Comparison of ENCODE assay signal across 16 cellular contexts in the genomic region with DNA sequence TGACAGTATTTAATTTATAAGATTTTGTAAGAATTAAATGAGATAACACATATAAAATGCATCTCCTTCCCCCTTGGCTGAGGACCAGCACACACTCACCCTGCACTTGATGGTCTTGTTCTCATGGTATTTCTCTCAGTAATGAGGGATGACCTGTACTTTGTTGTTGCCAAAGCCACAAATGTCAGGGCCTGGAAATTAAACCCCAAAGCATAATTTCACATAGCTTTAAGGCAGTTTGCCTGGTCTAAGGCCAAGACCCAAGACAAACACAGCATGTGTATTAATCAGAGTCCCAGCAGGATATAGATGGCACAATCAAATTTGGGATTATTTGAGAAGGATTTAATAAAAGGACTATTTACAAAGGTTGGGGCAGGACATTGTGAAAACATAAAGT. TPM values are rescaled to one million over a fixed set of nuclear protein-coding genes. Genes with fewer than 3 reads are reported as not detected.
DNase-seq lines count a peak whose midpoint lies in the region; ATAC-seq and TF ChIP-seq lines count a peak whose summit lies in the region.
"Had no signal": no experiment of that assay in that cellular context is flagged by ENCODE, and none has a peak within 500 bp of the region (broad histone marks: within the 10 kb centered on the region; RNA-seq: fewer than 3 reads in every experiment).

No MANE protein-coding gene starts in this region.

- no peak overlapping the region for H3K9ac ChIP-seq in fibroblast of lung (ENCODE audit: insufficient read depth, low read length)
- H3K9ac ChIP-seq: KMS-11 had no signal

- no peaks in the 10 kb centered on the region for H3K79me2 ChIP-seq in fibroblast of lung (ENCODE audit: control insufficient read depth, insufficient read depth, low read length)

- intact Hi-C loops in tibial artery (cut with DNase I; ENCODE audit: low total_unique reads): no loop called here

- H3K9me3 ChIP-seq in fibroblast of lung (ENCODE audit: control insufficient read depth, insufficient read depth, low read depth, low read length) (no peaks in the 10 kb centered on the region), tibial artery (no peaks in the 10 kb centered on the region)

- DNase-seq in SIG-M5 treated with dmso at 0.1 percent for 504 hours (lab: John Stamatoyannopoulos, UW; ENCODE audit: unreplicated experiment) (peak; percentile 25), SIG-M5 (lab: John Stamatoyannopoulos, UW) (no peak), SK-MEL-5 (ENCODE audit: low read depth, low spot score) (peak; percentile 26), fibroblast of lung (ENCODE audit: low read depth in 2 of 2) (peak; percentile 84 to 96), tibial artery (peak in 1 of 2 donors; percentile 57), NCI-H748 (lab: John Stamatoyannopoulos, UW; ENCODE audit: unreplicated experiment) (no peak), GM20000 (ENCODE audit: low spot score) (no peak)
- DNase-seq: activated CD8-positive, alpha-beta T cell treated with anti-CD3 and anti-CD28 coated beads, Interleukin-2, amount 10 ng/mL, durations not matched to agents 7 days and 5 days; activated naive CD8-positive, alpha-beta T cell treated with anti-CD3 and anti-CD28 coated beads for 36 hours; H7; immature natural killer cell; natural killer cell; NCI-H748 treated with DMSO at 0.1 percent for 48 hours; T-helper 1 cell had no signal

- no peak overlapping the region for H2AFZ ChIP-seq in fibroblast of lung (ENCODE audit: low read length)

- no peaks in the 10 kb centered on the region for H3K36me3 ChIP-seq in fibroblast of lung (ENCODE audit: control insufficient read depth, insufficient read depth, low read length)
- no peaks in the 10 kb centered on the region for H3K36me3 ChIP-seq in tibial artery

- H3K27ac ChIP-seq in fibroblast of lung (ENCODE audit: insufficient read depth, low read length): no peak overlapping the region
- peak overlapping the region; percentile 35 to 59 for H3K27ac ChIP-seq in tibial artery
- H3K27ac ChIP-seq: KMS-11 had no signal

- peaks cover 5% of the 10 kb centered on the region for H3K4me1 ChIP-seq in fibroblast of lung (ENCODE audit: control insufficient read depth, extremely low read depth, insufficient read depth, low read length)
- peaks cover 0 to 73% (median 43%) of the 10 kb centered on the region in 4 donors for H3K4me1 ChIP-seq in tibial artery

- H3K27me3 ChIP-seq in fibroblast of lung (ENCODE audit: control insufficient read depth, insufficient read depth, low read length) (no peaks in the 10 kb centered on the region), tibial artery (no peaks in the 10 kb centered on the region)

- peak overlapping the region; percentile 15 for H3K4me2 ChIP-seq in fibroblast of lung (ENCODE audit: extremely low read depth, insufficient read depth, low read length)
- H3K4me2 ChIP-seq: KMS-11 had no signal

- in situ Hi-C loops in SK-MEL-5 (cut with HindIII; ENCODE audit: low pct_unique_long_range_greater_than_20kb, low sequenced_read_pairs): no loop called here

- H3K4me3 ChIP-seq in fibroblast of lung (replicated peaks in 1 of 4; ENCODE audit: control extremely low read depth in 1 of 4, insufficient read depth in 1 of 4, low read depth in 3 of 4, low read length in 4 of 4) (no peak overlapping the region), tibial artery (no peak overlapping the region)

- ATAC-seq in GM18867 (IDR thresholded peaks at IDR 0.05; ENCODE audit: unreplicated experiment): no peak
- ATAC-seq: activated CD8-positive, alpha-beta T cell treated with anti-CD3 and anti-CD28 coated beads, Interleukin-2, amount 10 ng/mL, durations not matched to agents 7 days and 5 days; natural killer cell had no signal

- H4K20me1 ChIP-seq in fibroblast of lung (ENCODE audit: control insufficient read depth, extremely low read depth, insufficient read depth, low read length): no peaks in the 10 kb centered on the region

- no peak for TF ChIP-seq CTCF in fibroblast of lung (conservative IDR thresholded peaks at IDR 0.05 in 1 of 2, IDR thresholded peaks at IDR 0.05 in 1 of 2; ENCODE audit: low read depth in 1 of 2, low read length in 2 of 2)
- no peak for TF ChIP-seq CTCF in tibial artery (IDR thresholded peaks at IDR 0.05)
- TF ChIP-seq CTCF in GM20000 (IDR thresholded peaks at IDR 0.05; ENCODE audit: extremely low read depth, missing control alignments): no peak

RNA-seq across cellular contexts. Expression of gene EPS15, which starts 48.6 kb away (rescaled TPM):
- total RNA-seq in SK-MEL-5 (2014; rRNA removed; shearing (Covaris generic)): 44.2 and 46.4 TPM in 2 replicates
- polyA plus RNA-seq in SK-MEL-5 (2015; cell fraction: cytosol; rRNA removed): 40.5 and 52.2 TPM in 2 replicates
- polyA plus RNA-seq in SK-MEL-5 (2015; cell fraction: nucleus; rRNA removed): 41.5 and 50.7 TPM in 2 replicates
- 63.9 and 75.5 TPM in 2 replicates for total RNA-seq in fibroblast of lung
- polyA plus RNA-seq in fibroblast of lung: 50.1 and 67.7 TPM in 2 replicates
- 22.3 and 29.1 TPM in 2 replicates for polyA plus RNA-seq in fibroblast of lung (2012)
- polyA minus RNA-seq in fibroblast of lung (ENCODE audit: low replicate concordance): 8.3 and 11.0 TPM in 2 replicates

RNA-seq across cellular contexts. Expression of gene OSBPL9, which starts 49.2 kb away (rescaled TPM):
- 168 and 169 TPM in 2 replicates for total RNA-seq in SK-MEL-5 (2014; rRNA removed; shearing (Covaris generic))
- 78.1 and 96.7 TPM in 2 replicates for polyA plus RNA-seq in SK-MEL-5 (2015; cell fraction: cytosol; rRNA removed)
- 181 and 213 TPM in 2 replicates for polyA plus RNA-seq in SK-MEL-5 (2015; cell fraction: nucleus; rRNA removed)
- 72.4 and 90.7 TPM in 2 replicates for total RNA-seq in fibroblast of lung
- 41.9 and 62.5 TPM in 2 replicates for polyA plus RNA-seq in fibroblast of lung
- 26.0 and 34.7 TPM in 2 replicates for polyA plus RNA-seq in fibroblast of lung (2012)
- polyA minus RNA-seq in fibroblast of lung (ENCODE audit: low replicate concordance): 74.0 and 97.1 TPM in 2 replicates

Comparison
In these comparisons a context has a peak if more than half of its experiments do, and no peak if none do; other contexts are left out.
1. DNase-seq: peak in SIG-M5 treated with dmso at 0.1 percent for 504 hours (single experiment), SK-MEL-5 (single experiment) and fibroblast of lung (2 of 2); none in SIG-M5 (single experiment), NCI-H748 (single experiment) and GM20000 (single experiment).